Comparison of ENCODE assay signal across 11 cellular contexts in genomic region chr3:43523454-43524053, GRCh38.
A peak's percentile ranks its signal among the peaks of the same experiment; 100 is the strongest.
DNase-seq lines count a peak whose midpoint lies in the region; ATAC-seq and TF ChIP-seq lines count a peak whose summit lies in the region.
"Had no signal": no experiment of that assay in that cellular context is flagged by ENCODE, and none has a peak within 500 bp of the region (broad histone marks: within the 10 kb centered on the region; RNA-seq: fewer than 3 reads in every experiment).

No MANE protein-coding gene starts in this region.

- no peak for TF ChIP-seq CTCF in AG04450 (IDR thresholded peaks at IDR 0.05; ENCODE audit: low read depth, low read length)

- CTCF ChIA-PET in AG04450 (lab: Charles Lee), result interaction anchor here (0.9 to 1.3 kb wide), 3 partner anchors 20 to 562 kb away, joined by 3 to 4 read pairs (median 4); no protein-coding TSS in a partner anchor

- no peaks in the 10 kb centered on the region for H3K27me3 ChIP-seq in AG04450 (ENCODE audit: control insufficient read depth, insufficient read depth, low read length)

- peak; percentile 69 for ATAC-seq in GM19035 (IDR thresholded peaks at IDR 0.05; ENCODE audit: unreplicated experiment)
- ATAC-seq in HG02870 (IDR thresholded peaks at IDR 0.05; ENCODE audit: unreplicated experiment), result peak; percentile 97

- peaks cover 25% of the 10 kb centered on the region for H3K9me3 Mint-ChIP-seq in T-helper 2 cell treated with Interferon-gamma antibody and Interleukin-4, amounts not matched to agents 5 μg/mL and 100 μg/mL, for 36 hours

- peaks cover 5% of the 10 kb centered on the region for H3K27me3 Mint-ChIP-seq in T-helper 2 cell treated with Interferon-gamma antibody and Interleukin-4, amounts not matched to agents 5 μg/mL and 100 μg/mL, for 36 hours (ENCODE audit: low read depth)
- H3K27me3 Mint-ChIP-seq: type B pancreatic cell had no signal

- no peak for DNase-seq in AG04450 (ENCODE audit: low read depth, low spot score)
- peak; percentile 23 for DNase-seq in T-helper 2 cell treated with Interferon-gamma antibody and Interleukin-4, amounts not matched to agents 5 μg/mL and 100 μg/mL, for 36 hours (ENCODE audit: low spot score)
- no peak for DNase-seq in medulla oblongata (ENCODE audit: extremely low spot score)
- no peak for DNase-seq in occipital lobe (lab: John Stamatoyannopoulos, UW)
- no peak for DNase-seq in NCI-H128 (lab: John Stamatoyannopoulos, UW; ENCODE audit: unreplicated experiment)
- DNase-seq in NCI-H345 treated with DMSO at 0.1 percent for 48 hours (lab: John Stamatoyannopoulos, UW; ENCODE audit: unreplicated experiment), result no peak
- DNase-seq: C1 segment of cervical spinal cord, SIG-M5 had no signal

- no peak overlapping the region for H3K4me3 Mint-ChIP-seq in T-helper 2 cell treated with Interferon-gamma antibody and Interleukin-4, amounts not matched to agents 5 μg/mL and 100 μg/mL, for 36 hours
- H3K4me3 Mint-ChIP-seq: type B pancreatic cell had no signal

- POLR2A ChIA-PET in AG04450 (lab: Yijun Ruan, JAX), result no interaction called here

- H3K36me3 Mint-ChIP-seq in T-helper 2 cell treated with Interferon-gamma antibody and Interleukin-4, amounts not matched to agents 5 μg/mL and 100 μg/mL, for 36 hours (ENCODE audit: low read depth), result no peaks in the 10 kb centered on the region

- H3K27ac ChIP-seq in AG04450 (ENCODE audit: low read depth, low read length), result peak overlapping the region; percentile 32

- H3K4me3 ChIP-seq in AG04450 (ENCODE audit: low read depth, low read length), result no peak overlapping the region

- no peaks in the 10 kb centered on the region; the same call in 1 of the 2 replicates for H3K9me3 ChIP-seq in AG04450 (ENCODE audit: control insufficient read depth, insufficient read depth, low read length)

- H3K4me1 Mint-ChIP-seq in T-helper 2 cell treated with Interferon-gamma antibody and Interleukin-4, amounts not matched to agents 5 μg/mL and 100 μg/mL, for 36 hours (ENCODE audit: low read depth), result no peaks in the 10 kb centered on the region

- no peak overlapping the region for H3K27ac Mint-ChIP-seq in T-helper 2 cell treated with Interferon-gamma antibody and Interleukin-4, amounts not matched to agents 5 μg/mL and 100 μg/mL, for 36 hours
- H3K27ac Mint-ChIP-seq: type B pancreatic cell had no signal
